Comparison of ENCODE assay signal across 11 cellular contexts in genomic region chr18:22466608-22467390, GRCh38. TPM values are rescaled to one million over a fixed set of nuclear protein-coding genes. Genes with fewer than 3 reads are reported as not detected.
DNase-seq lines count a peak whose midpoint lies in the region; ATAC-seq and TF ChIP-seq lines count a peak whose summit lies in the region.
"Had no signal": no experiment of that assay in that cellular context is flagged by ENCODE, and none has a peak within 500 bp of the region (broad histone marks: within the 10 kb centered on the region; RNA-seq: fewer than 3 reads in every experiment).

No MANE protein-coding gene starts in this region.

- peaks cover 60% of the 10 kb centered on the region for H3K4me1 ChIP-seq in ACC112 (ENCODE audit: control insufficient read depth, insufficient read depth, low read length, unreplicated experiment)
- peaks cover 24 to 25% of the 10 kb centered on the region in 2 donors for H3K4me1 ChIP-seq in lung (ENCODE audit: control insufficient read depth in 2 of 2, insufficient read depth in 2 of 2, low read length in 2 of 2)

- DNase-seq in LoVo (ENCODE audit: low spot score) = peak; percentile 84
- DNase-seq in epithelial cell of esophagus (ENCODE audit: low read depth) = peak; percentile 94
- peak; percentile 70 for DNase-seq in lung (ENCODE audit: low spot score)
- DNase-seq in GM19238 (ENCODE audit: insufficient read length, low spot score) = no peak
- DNase-seq: NCI-H524 treated with DMSO at 0.1 percent for 48 hours had no signal

- no peak overlapping the region for H3K4me3 Mint-ChIP-seq in stimulated activated memory B cell treated with anti-CD40 and anti-IgM and Interleukin-4, amounts not matched to agents 10 μg/mL and 1 μg/mL and 100 μg/mL, for 72 hours
- H3K4me3 Mint-ChIP-seq: neural crest cell had no signal

- peaks cover 0 to 1% of the 10 kb centered on the region in 2 donors for H3K9me3 ChIP-seq in lung (ENCODE audit: control insufficient read depth in 2 of 2, insufficient read depth in 1 of 2, low read length in 1 of 2)
- H3K9me3 ChIP-seq: BLaER1 treated with 17β-estradiol and CSF1 and Interleukin-3, amounts not matched to agents 10 nM and 100 nM had no signal

- 55 to 75% methylated on average over 3 of the region's 3 CpGs for WGBS in lung, 2 donors

- no peak for TF ChIP-seq CTCF in epithelial cell of esophagus (IDR thresholded peaks at IDR 0.05; ENCODE audit: insufficient read depth, low read depth, low read length, missing control alignments)
- no peak for TF ChIP-seq CTCF in lung (IDR thresholded peaks at IDR 0.05; ENCODE audit: control extremely low read depth, extremely low read depth)

- no peak overlapping the region for H2AFZ ChIP-seq in ACC112 (ENCODE audit: low read length, unreplicated experiment)

- H3K27ac Mint-ChIP-seq in stimulated activated memory B cell treated with anti-CD40 and anti-IgM and Interleukin-4, amounts not matched to agents 10 μg/mL and 1 μg/mL and 100 μg/mL, for 72 hours = no peak overlapping the region

- peak; percentile 63 for ATAC-seq in lung (ENCODE audit: insufficient read depth, low FRiP score)
- no peak for ATAC-seq in stimulated activated memory B cell treated with anti-CD40 and anti-IgM and Interleukin-4, amounts not matched to agents 10 μg/mL and 1 μg/mL and 100 μg/mL, for 72 hours
- ATAC-seq in HG02885 (IDR thresholded peaks at IDR 0.05; ENCODE audit: poor library complexity, unreplicated experiment) = no peak
- ATAC-seq in GM18511 (IDR thresholded peaks at IDR 0.05; ENCODE audit: unreplicated experiment) = no peak

- peaks cover 6% of the 10 kb centered on the region for H3K9me3 Mint-ChIP-seq in stimulated activated memory B cell treated with anti-CD40 and anti-IgM and Interleukin-4, amounts not matched to agents 10 μg/mL and 1 μg/mL and 100 μg/mL, for 72 hours
- H3K9me3 Mint-ChIP-seq: neural crest cell had no signal

- H3K27ac ChIP-seq in ACC112 (ENCODE audit: low read depth, low read length) (peak overlapping the region; percentile 97), lung (ENCODE audit: low read depth in 1 of 2, low read length in 1 of 2) (peak overlapping the region; percentile 69 to 87)
- H3K27ac ChIP-seq: BLaER1 treated with 17β-estradiol and CSF1 and Interleukin-3, amounts not matched to agents 10 nM and 100 nM had no signal

- H3K4me3 ChIP-seq in ACC112 (ENCODE audit: low read depth, low read length) (peak overlapping the region; percentile 62), epithelial cell of esophagus (ENCODE audit: low read length) (no peak overlapping the region), lung (no peak overlapping the region)
- H3K4me3 ChIP-seq: BLaER1 treated with 17β-estradiol and CSF1 and Interleukin-3, amounts not matched to agents 10 nM and 100 nM had no signal

- H3K36me3 ChIP-seq in ACC112 (ENCODE audit: insufficient read depth, low read length) (0 out of 2 replicates have a peak, but pooled peaks cover 3% of the 10 kb centered on the region), lung (ENCODE audit: control insufficient read depth in 2 of 2, insufficient read depth in 2 of 2, low read length in 2 of 2) (no peaks in the 10 kb centered on the region)
- H3K36me3 ChIP-seq: BLaER1 treated with 17β-estradiol and CSF1 and Interleukin-3, amounts not matched to agents 10 nM and 100 nM had no signal

- no peaks in the 10 kb centered on the region for H3K27me3 Mint-ChIP-seq in stimulated activated memory B cell treated with anti-CD40 and anti-IgM and Interleukin-4, amounts not matched to agents 10 μg/mL and 1 μg/mL and 100 μg/mL, for 72 hours

- H3K4me1 Mint-ChIP-seq in stimulated activated memory B cell treated with anti-CD40 and anti-IgM and Interleukin-4, amounts not matched to agents 10 μg/mL and 1 μg/mL and 100 μg/mL, for 72 hours = no peaks in the 10 kb centered on the region

- no peaks in the 10 kb centered on the region for H3K36me3 Mint-ChIP-seq in stimulated activated memory B cell treated with anti-CD40 and anti-IgM and Interleukin-4, amounts not matched to agents 10 μg/mL and 1 μg/mL and 100 μg/mL, for 72 hours

- no peaks in the 10 kb centered on the region for H3K27me3 ChIP-seq in ACC112 (ENCODE audit: insufficient read depth, low read length)
- no peaks in the 10 kb centered on the region for H3K27me3 ChIP-seq in lung (ENCODE audit: control insufficient read depth, insufficient read depth)
- H3K27me3 ChIP-seq: BLaER1 treated with 17β-estradiol and CSF1 and Interleukin-3, amounts not matched to agents 10 nM and 100 nM had no signal

- H3K79me2 ChIP-seq in ACC112 (ENCODE audit: control insufficient read depth, insufficient read depth, low read length, unreplicated experiment) = no peaks in the 10 kb centered on the region

RNA-seq across cellular contexts. Expression of gene CTAGE1, which starts 49.1 kb away (rescaled TPM):
- total RNA-seq in lung = under 1 TPM in 1 of 2 donors, not detected in 1; 0.06 TPM
- not detected for polyA plus RNA-seq in lung
- total RNA-seq: neural crest cell had no signal
